ENCODE assay signal across 26 cellular contexts in the genomic region with DNA sequence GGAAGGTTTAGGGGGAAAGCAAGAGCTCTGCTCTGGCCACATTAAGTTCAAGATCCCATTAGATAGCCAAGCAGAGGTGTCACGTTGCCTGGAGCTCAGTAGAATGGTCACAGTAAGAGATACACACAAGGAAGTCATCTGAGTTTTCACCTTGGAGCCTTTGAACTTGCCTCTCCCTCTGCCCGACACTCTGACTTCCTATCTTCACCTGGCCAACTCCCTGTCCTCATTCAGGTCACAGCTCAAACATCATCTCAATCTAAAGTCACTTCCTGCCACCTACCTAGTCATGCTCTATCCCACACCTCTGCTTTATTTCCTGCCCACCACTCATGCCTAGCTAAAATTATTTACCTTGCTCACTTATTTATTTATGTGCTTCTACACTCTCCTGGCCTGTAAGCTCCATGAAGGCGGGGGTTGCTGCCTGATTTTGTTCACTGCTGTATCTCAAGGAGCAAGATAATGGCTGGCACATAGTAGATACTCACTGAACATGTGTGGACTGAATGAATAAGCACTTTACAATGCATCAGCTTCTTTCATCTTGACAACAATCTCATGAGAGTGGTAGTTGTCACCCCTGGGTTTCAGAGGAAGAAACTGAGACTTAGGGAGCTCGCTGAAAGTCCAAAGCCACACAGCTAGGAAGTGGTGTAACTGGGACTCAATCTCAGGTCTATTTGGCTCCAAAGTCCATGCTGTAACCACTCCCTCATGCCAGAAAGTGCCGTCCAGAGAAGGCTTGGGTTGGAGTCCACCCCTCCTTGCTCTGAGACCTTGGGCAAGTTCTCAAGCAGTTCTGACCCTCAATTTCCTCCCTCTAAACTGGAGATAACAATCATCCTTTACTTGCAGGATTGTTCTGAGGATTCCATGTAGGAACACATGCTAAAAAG. TPM values are rescaled to one million over a fixed set of nuclear protein-coding genes. Genes with fewer than 3 reads are reported as not detected.
DNase-seq lines count a peak whose midpoint lies in the region; ATAC-seq, FAIRE-seq and TF ChIP-seq lines count a peak whose summit lies in the region.
"Had no signal": no experiment of that assay in that cellular context is flagged by ENCODE, and none has a peak within 500 bp of the region (broad histone marks: within the 10 kb centered on the region; RNA-seq: fewer than 3 reads in every experiment).

No MANE protein-coding gene starts in this region.

- peak in 1 of 6 experiments; percentile 3 for TF ChIP-seq CTCF in Peyer's patch (IDR thresholded peaks at IDR 0.05)
- TF ChIP-seq CTCF in HepG2 (CRISPR knock-in tag; IDR thresholded peaks at IDR 0.05) = no peak
- no peak for TF ChIP-seq CTCF in ascending aorta (IDR thresholded peaks at IDR 0.05)

- no peak for TF ChIP-seq RAD21 in HepG2 (CRISPR knock-in tag; IDR thresholded peaks at IDR 0.05)

- H3K79me2 ChIP-seq in HepG2 (ENCODE audit: insufficient read depth, low read length) = no peaks in the 10 kb centered on the region

- WGBS in HepG2 (ENCODE audit: low lambda C conversion rate) = 0% methylated on average over 2 of the region's 5 CpGs

- H3K4me3 ChIP-seq in Peyer's patch = no peak overlapping the region
- H3K4me3 ChIP-seq in HepG2 (replicated peaks in 1 of 3; ENCODE audit: insufficient read depth in 1 of 3, low read depth in 2 of 3, low read length in 3 of 3) = no peak overlapping the region
- H3K4me3 ChIP-seq in ascending aorta = no peak overlapping the region
- H3K4me3 ChIP-seq: adrenal gland, breast epithelium, esophagus squamous epithelium, gastroesophageal sphincter, SJSA1, upper lobe of left lung had no signal

- peak; percentile 39 for FAIRE-seq in HepG2 (lab: Jason Lieb, UNC)
- FAIRE-seq in urothelium cell line (lab: Jason Lieb, UNC) = peak; percentile 27
- FAIRE-seq: colon, G401.6, H1, keratinocyte had no signal

- in situ Hi-C loops in HepG2 (cut with HindIII; ENCODE audit: extremely low pct_ligation_motif_present, low pct_unique_long_range_greater_than_20kb) = no loop called here

- POLR2A ChIA-PET in HepG2 (lab: Yijun Ruan, JAX) = interaction anchor here (1.2 kb wide), 1 partner anchor 40 kb away, joined by 7 read pairs; a partner anchor contains a TSS

- ATAC-seq in activated naive CD4-positive, alpha-beta T cell treated with anti-CD3 and anti-CD28 coated beads, Interleukin-2, amount 50 U/mL, for 72 hours = peak; percentile 18 to 41
- ATAC-seq in HepG2 (peak; percentile 66), HG02678 (IDR thresholded peaks at IDR 0.05; ENCODE audit: unreplicated experiment) (no peak)
- ATAC-seq: gastroesophageal sphincter, Panc1 had no signal

- no peaks in the 10 kb centered on the region for H3K9me3 Mint-ChIP-seq in activated naive CD4-positive, alpha-beta T cell treated with anti-CD3 and anti-CD28 coated beads, Interleukin-2, amount 50 U/mL, for 72 hours
- H3K9me3 Mint-ChIP-seq: activated B cell treated with CpG ODN at 0.5 μM for 24 hours had no signal

- CTCF ChIA-PET in HepG2 (lab: Yijun Ruan, JAX; ENCODE audit: low intra/inter-chr PET ratio, low total read pairs) = no interaction called here

- no peak overlapping the region; the same call in 1 of the 2 replicates for H3K4me2 ChIP-seq in HepG2 (ENCODE audit: low read depth, low read length)

- H3K9me3 ChIP-seq in Peyer's patch (no peaks in the 10 kb centered on the region), HepG2 (ENCODE audit: low read length) (no peaks in the 10 kb centered on the region), ascending aorta (no peaks in the 10 kb centered on the region)
- H3K9me3 ChIP-seq: adrenal gland, breast epithelium, esophagus squamous epithelium, gastroesophageal sphincter, SJSA1, upper lobe of left lung had no signal

- H3K27me3 ChIP-seq in Peyer's patch = no peaks in the 10 kb centered on the region
- no peaks in the 10 kb centered on the region for H3K27me3 ChIP-seq in HepG2 (ENCODE audit: control insufficient read depth in 1 of 2, insufficient read depth in 2 of 2, low read length in 2 of 2)
- H3K27me3 ChIP-seq in ascending aorta = peaks cover 6% of the 10 kb centered on the region
- H3K27me3 ChIP-seq: adrenal gland, esophagus squamous epithelium, gastroesophageal sphincter, SJSA1, upper lobe of left lung had no signal

- H3K36me3 ChIP-seq in Peyer's patch (no peaks in the 10 kb centered on the region), HepG2 (replicated peaks in 1 of 2; ENCODE audit: control insufficient read depth in 1 of 2, insufficient read depth in 2 of 2, low read length in 2 of 2) (no peaks in the 10 kb centered on the region), ascending aorta (no peaks in the 10 kb centered on the region)
- H3K36me3 ChIP-seq: adrenal gland, breast epithelium, esophagus squamous epithelium, gastroesophageal sphincter, SJSA1, upper lobe of left lung had no signal

- BruUV-seq in HepG2 (replicated peaks; lab: Mats Ljungman, UMichigan) = no TSS peak

- TF ChIP-seq POLR2A in Peyer's patch (IDR thresholded peaks at IDR 0.05) (peak in 1 of 2 donors; percentile 25), HepG2 (IDR thresholded peaks at IDR 0.05; ENCODE audit: insufficient read depth in 1 of 2, low read depth in 2 of 2, low read length in 2 of 2) (no peak)

- intact Hi-C loops in HepG2 (cut with micrococcal nuclease; ENCODE audit: unreplicated experiment) = no loop called here
- intact Hi-C loops in ascending aorta (cut with DNase I) = no loop called here

- TF ChIP-seq EP300 in HepG2 (IDR thresholded peaks at IDR 0.05; ENCODE audit: low read depth in 2 of 2, low read length in 2 of 2) (no peak), HepG2 (CRISPR knock-in tag; IDR thresholded peaks at IDR 0.05; ENCODE audit: borderline replicate concordance) (no peak)

- no peak overlapping the region for H3K9ac ChIP-seq in HepG2 (ENCODE audit: insufficient read depth, low read depth, low read length)

- H3K27ac ChIP-seq in Peyer's patch (peak overlapping the region in 3 of 4 donors; percentile 62 to 89 (median 88)), HepG2 (ENCODE audit: extremely low read length, insufficient read depth, low read length) (no peak overlapping the region), ascending aorta (no peak overlapping the region)
- H3K27ac ChIP-seq: adrenal gland, breast epithelium, C4-2B, esophagus squamous epithelium, gastroesophageal sphincter, SJSA1, upper lobe of left lung had no signal

- no peaks in the 10 kb centered on the region for H3K36me3 Mint-ChIP-seq in activated naive CD4-positive, alpha-beta T cell treated with anti-CD3 and anti-CD28 coated beads, Interleukin-2, amount 50 U/mL, for 72 hours

- H2AFZ ChIP-seq in HepG2 (ENCODE audit: low read length) = no peak overlapping the region

- H3K4me1 ChIP-seq in Peyer's patch (no peaks in the 10 kb centered on the region), HepG2 (ENCODE audit: insufficient read depth, low read length) (peaks cover 17% of the 10 kb centered on the region), ascending aorta (no peaks in the 10 kb centered on the region)
- H3K4me1 ChIP-seq: adrenal gland, breast epithelium, gastroesophageal sphincter, SJSA1, upper lobe of left lung had no signal

- DNase-seq in activated naive CD4-positive, alpha-beta T cell treated with anti-CD3 and anti-CD28 coated beads, Interleukin-2, amount 50 U/mL, for 72 hours (ENCODE audit: low spot score in 2 of 2) = no peak
- DNase-seq in activated naive CD4-positive, alpha-beta T cell treated with anti-CD3 and anti-CD28 coated beads, Interleukin-2, amount 50 U/mL, for 16 hours = no peak
- DNase-seq in Peyer's patch = peak in 1 of 3 donors; percentile 78
- DNase-seq in HepG2 (ENCODE audit: low spot score) = no peak
- DNase-seq in urothelium cell line (ENCODE audit: low spot score) = no peak
- DNase-seq in ascending aorta (ENCODE audit: low spot score in 2 of 2) = no peak
- no peak for DNase-seq in SKM-1 (lab: John Stamatoyannopoulos, UW; ENCODE audit: unreplicated experiment)
- DNase-seq: activated B cell treated with CpG ODN at 0.5 μM for 24 hours; adrenal gland; esophagus squamous epithelium; NCI-H1417; NCI-H510A; NK-92 treated with Interleukin-12 subunit alpha and Interleukin-12 subunit beta, amount 100 ng/mL, for 24 hours; occipital lobe; stimulated activated CD4-positive, alpha-beta T cell treated with anti-CD3 and anti-CD28 coated beads, Interleukin-4, amount 100 ng/mL, for 24 hours; upper lobe of left lung had no signal

- peak overlapping the region in 1 of 2 donors; percentile 15 for H3K27ac Mint-ChIP-seq in activated naive CD4-positive, alpha-beta T cell treated with anti-CD3 and anti-CD28 coated beads, Interleukin-2, amount 50 U/mL, for 72 hours
- H3K27ac Mint-ChIP-seq: activated B cell treated with CpG ODN at 0.5 μM for 24 hours had no signal

- H4K20me1 ChIP-seq in HepG2 (ENCODE audit: insufficient read depth, low read length) = no peaks in the 10 kb centered on the region

TF ChIP-seq in HepG2, 621 proteins besides CTCF, POLR2A, EP300 and RAD21 (continues in another document):
- TF ChIP-seq ZNF12 (CRISPR knock-in tag; IDR thresholded peaks at IDR 0.05) (no peak), PTBP1 (IDR thresholded peaks at IDR 0.05; ENCODE audit: low read depth, low read length, poor library complexity, severe bottlenecking) (no peak)

RNA-seq across cellular contexts. Expression of a gene that starts 40.3 kb away (rescaled TPM):
- total RNA-seq in activated naive CD4-positive, alpha-beta T cell treated with anti-CD3 and anti-CD28 coated beads, Interleukin-2, amount 50 U/mL, for 72 hours = 1 to 10 TPM; 2.0 to 3.3 TPM
- total RNA-seq in Peyer's patch (10 to 100 TPM; 19.0 to 77.6 (median 55.3) TPM), HepG2 (2016; rRNA removed; fragmentation: Illumina TruSeq; extraction: Trizol) (2.9 and 4.1 TPM in 2 replicates), ascending aorta (53.4 TPM)
- total RNA-seq in HepG2 (2016; cell fraction: cytosol; rRNA removed; fragmentation: Illumina TruSeq; extraction: Trizol; ENCODE audit: low read depth) = 0.18 and 0.30 TPM in 2 replicates
- total RNA-seq in HepG2 (2016; cell fraction: insoluble cytoplasmic fraction; rRNA removed; fragmentation: Illumina TruSeq; extraction: Trizol) = 2.9 and 4.4 TPM in 2 replicates
- total RNA-seq in HepG2 (2016; cell fraction: membrane; rRNA removed; fragmentation: Illumina TruSeq; extraction: Trizol) = 1.1 and 1.5 TPM in 2 replicates
- 2.9 and 3.3 TPM in 2 replicates for total RNA-seq in HepG2 (2016; cell fraction: nucleus; rRNA removed; fragmentation: Illumina TruSeq; extraction: Trizol)
- polyA plus RNA-seq in HepG2 (2011; rRNA removed) = 4.0 and 4.8 TPM in 2 replicates
- polyA plus RNA-seq in HepG2 (2011; cell fraction: cytosol; rRNA removed) = 4.1 and 5.7 TPM in 2 replicates
- 2.7 TPM in 2 replicates for polyA plus RNA-seq in HepG2 (2011; cell fraction: nucleus; rRNA removed)
- 2.0 and 2.2 TPM in 2 replicates for polyA plus RNA-seq in HepG2 (2012)
- 0.27 and 0.29 TPM in 2 replicates for polyA plus RNA-seq in HepG2 (2016; cell fraction: cytosol; fragmentation: Illumina TruSeq; extraction: Trizol; ENCODE audit: low read depth)
- polyA plus RNA-seq in HepG2 (2016; cell fraction: insoluble cytoplasmic fraction; fragmentation: Illumina TruSeq; extraction: Trizol; ENCODE audit: low read depth) = 3.2 and 3.3 TPM in 2 replicates
- 0.80 and 0.81 TPM in 2 replicates for polyA plus RNA-seq in HepG2 (2016; cell fraction: membrane; fragmentation: Illumina TruSeq; extraction: Trizol; ENCODE audit: low read depth)
- 4.7 and 5.3 TPM in 2 replicates for polyA plus RNA-seq in HepG2 (2016; cell fraction: nucleus; fragmentation: Illumina TruSeq; extraction: Trizol; ENCODE audit: insufficient read depth, low read depth)
- 4.5 and 5.5 TPM in 2 replicates for polyA minus RNA-seq in HepG2 (2011; rRNA and poly(A)+ RNA removed; ENCODE audit: low replicate concordance)
- 2.8 and 3.1 TPM in 2 replicates for polyA minus RNA-seq in HepG2 (2011; cell fraction: cytosol; rRNA and poly(A)+ RNA removed)
- polyA minus RNA-seq in HepG2 (2011; cell fraction: nucleus; rRNA and poly(A)+ RNA removed) = 0.90 and 1.5 TPM in 2 replicates

Comparison
In these comparisons a context has a peak if more than half of its experiments do, and no peak if none do; other contexts are left out.
1. H3K27ac ChIP-seq: peak in Peyer's patch (3 of 4); none in HepG2 (single experiment) and ascending aorta (0 of 2).